In genomic region chr6:114144887-114145851, GRCh38 we compare ENCODE assay signal across 24 cellular contexts.
A peak's percentile ranks its signal among the peaks of the same experiment; 100 is the strongest.
DNase-seq lines count a peak whose midpoint lies in the region; ATAC-seq and TF ChIP-seq lines count a peak whose summit lies in the region.
"Had no signal": no experiment of that assay in that cellular context is flagged by ENCODE, and none has a peak within 500 bp of the region (broad histone marks: within the 10 kb centered on the region; RNA-seq: fewer than 3 reads in every experiment).

No MANE protein-coding gene starts in this region.

- no peaks in the 10 kb centered on the region for H3K36me3 ChIP-seq in HEK293 (ENCODE audit: control insufficient read depth in 2 of 2, insufficient read depth in 1 of 2, low read length in 2 of 2)
- H3K36me3 ChIP-seq: brain microvascular endothelial cell, MG63, right atrium auricular region, thyroid gland had no signal

- H3K9me3 ChIP-seq in HEK293 (ENCODE audit: control insufficient read depth, insufficient read depth, low read depth, low read length) = no peaks in the 10 kb centered on the region
- H3K9me3 ChIP-seq: MG63, thyroid gland had no signal

- CTCF ChIA-PET in HEK293 (lab: Yijun Ruan, JAX) = interaction anchor here (0.7 to 1.6 kb wide), 3 partner anchors 37 to 90 kb away, joined by 3 to 7 read pairs (median 4); no protein-coding TSS in a partner anchor
- CTCF ChIA-PET in WTC11 (lab: Charles Lee) = interaction anchor here (2.0 kb wide), 1 partner anchor 37 kb away, joined by 8 read pairs; no protein-coding TSS in a partner anchor

- DNase-seq in WTC11 (ENCODE audit: low spot score) (no peak), kidney glomerular epithelial cell (lab: John Stamatoyannopoulos, UW) (peak; percentile 37), skeletal muscle cell (ENCODE audit: low read depth) (peak; percentile 8), NCI-H446 (lab: John Stamatoyannopoulos, UW) (no peak), HK-2 (ENCODE audit: unreplicated experiment) (no peak)
- DNase-seq: activated CD4-positive, alpha-beta T cell treated with anti-CD3 and anti-CD28 coated beads for 1 hour; activated CD8-positive, alpha-beta memory T cell treated with anti-CD3 and anti-CD28 coated beads for 24 hours; activated T-cell treated with anti-CD3 and anti-CD28 coated beads, Interleukin-2, amount 50 U/mL, for 72 hours; AML-193; brain microvascular endothelial cell; DND-41; H7; hippocampal formation; IMR-90; MG63; NCI-H1694 treated with DMSO at 0.1 percent for 48 hours; NCI-H2227 treated with DMSO at 0.1 percent for 48 hours; stimulated activated naive B cell treated with anti-CD40 and anti-IgM and Interleukin-4, amounts not matched to agents 10 μg/mL and 1 μg/mL and 100 μg/mL, for 72 hours; thyroid gland had no signal

- no peak overlapping the region for H3K27ac ChIP-seq in HEK293 (ENCODE audit: extremely low read depth, low read depth, low read length)
- H3K27ac ChIP-seq: brain microvascular endothelial cell, right atrium auricular region, thyroid gland had no signal

- H3K4me1 Mint-ChIP-seq in WTC11 = peaks cover 14% of the 10 kb centered on the region
- H3K4me1 Mint-ChIP-seq: stimulated activated naive B cell treated with anti-CD40 and anti-IgM and Interleukin-4, amounts not matched to agents 10 μg/mL and 1 μg/mL and 100 μg/mL, for 72 hours had no signal

- H3K4me1 ChIP-seq in HEK293 (ENCODE audit: control insufficient read depth, insufficient read depth, low read length) = no peaks in the 10 kb centered on the region
- H3K4me1 ChIP-seq: right atrium auricular region, thyroid gland had no signal

- TF ChIP-seq CTCF in HEK293 (tag by site-specific recombination; IDR thresholded peaks at IDR 0.05) = no peak
- no peak for TF ChIP-seq CTCF in WTC11 (IDR thresholded peaks at IDR 0.05)

- no peak overlapping the region for H3K4me3 Mint-ChIP-seq in WTC11
- H3K4me3 Mint-ChIP-seq: activated T-cell treated with anti-CD3 and anti-CD28 coated beads, Interleukin-2, amount 50 U/mL, for 72 hours; stimulated activated naive B cell treated with anti-CD40 and anti-IgM and Interleukin-4, amounts not matched to agents 10 μg/mL and 1 μg/mL and 100 μg/mL, for 72 hours had no signal

- H3K4me3 ChIP-seq in HEK293 (ENCODE audit: low read depth, low read length) = no peak overlapping the region
- no peak overlapping the region for H3K4me3 ChIP-seq in skeletal muscle cell (ENCODE audit: low read depth, low read length)
- H3K4me3 ChIP-seq: MG63, right atrium auricular region, thyroid gland had no signal

- peaks cover 16% of the 10 kb centered on the region for H3K9me3 Mint-ChIP-seq in WTC11

- peak; percentile 79 for ATAC-seq in WTC11
- ATAC-seq in HG02981 (IDR thresholded peaks at IDR 0.05; ENCODE audit: unreplicated experiment) = no peak
- ATAC-seq: activated naive CD4-positive, alpha-beta T cell treated with anti-CD3 and anti-CD28 coated beads, Interleukin-2, amount 50 U/mL, for 72 hours; activated T-cell treated with anti-CD3 and anti-CD28 coated beads, Interleukin-2, amount 50 U/mL, for 72 hours; Panc1; stimulated activated naive B cell treated with anti-CD40 and anti-IgM and Interleukin-4, amounts not matched to agents 10 μg/mL and 1 μg/mL and 100 μg/mL, for 72 hours had no signal

- POLR2A ChIA-PET in HEK293 (lab: Yijun Ruan, JAX) (no interaction called here), WTC11 (lab: Charles Lee) (no interaction called here)

- H3K36me3 Mint-ChIP-seq in WTC11 = peaks cover 23% of the 10 kb centered on the region
- H3K36me3 Mint-ChIP-seq: stimulated activated naive B cell treated with anti-CD40 and anti-IgM and Interleukin-4, amounts not matched to agents 10 μg/mL and 1 μg/mL and 100 μg/mL, for 72 hours had no signal

- H3K27ac Mint-ChIP-seq in WTC11 = peak overlapping the region; percentile 2
- H3K27ac Mint-ChIP-seq: activated naive CD4-positive, alpha-beta T cell treated with anti-CD3 and anti-CD28 coated beads, Interleukin-2, amount 50 U/mL, for 72 hours; activated T-cell treated with anti-CD3 and anti-CD28 coated beads, Interleukin-2, amount 50 U/mL, for 72 hours; stimulated activated naive B cell treated with anti-CD40 and anti-IgM and Interleukin-4, amounts not matched to agents 10 μg/mL and 1 μg/mL and 100 μg/mL, for 72 hours had no signal

- H3K27me3 Mint-ChIP-seq in WTC11 (ENCODE audit: low read depth) = no peaks in the 10 kb centered on the region

TF ChIP-seq in HEK293, 187 proteins besides CTCF, POLR2A, EP300 and RAD21:
- TF ChIP-seq ZNF335 (tag by site-specific recombination; conservative IDR thresholded peaks at IDR 0.05) (peak; percentile 72), ZNF624 (tag by site-specific recombination; IDR thresholded peaks at IDR 0.05) (no peak), ZSCAN30 (tag by site-specific recombination; IDR thresholded peaks at IDR 0.05) (no peak), SCRT2 (tag by site-specific recombination; IDR thresholded peaks at IDR 0.05) (peak; percentile 33; the same call in 1 of the 2 replicates), ZNF214 (tag by site-specific recombination; IDR thresholded peaks at IDR 0.05; ENCODE audit: borderline replicate concordance) (no peak), ZNF548 (tag by site-specific recombination; IDR thresholded peaks at IDR 0.05) (no peak), GLIS1 (tag by site-specific recombination; IDR thresholded peaks at IDR 0.05) (no peak), ZNF133 (tag by site-specific recombination; IDR thresholded peaks at IDR 0.05) (no peak)

TF ChIP-seq in WTC11, 78 proteins besides CTCF, POLR2A, EP300 and RAD21:
- no peak for TF ChIP-seq ZNF396 (CRISPR knock-in tag; IDR thresholded peaks at IDR 0.05; ENCODE audit: borderline replicate concordance)
- TF ChIP-seq ZNF232 (CRISPR knock-in tag; IDR thresholded peaks at IDR 0.05) = no peak
- peak; percentile 66 for TF ChIP-seq GABPB1 (CRISPR knock-in tag; IDR thresholded peaks at IDR 0.05)
- no peak for TF ChIP-seq ZNF138 (CRISPR knock-in tag; conservative IDR thresholded peaks at IDR 0.05)
- no peak for TF ChIP-seq ZNF121 (CRISPR knock-in tag; IDR thresholded peaks at IDR 0.05)
- no peak for TF ChIP-seq FOXK1 (CRISPR knock-in tag; IDR thresholded peaks at IDR 0.05)
- no peak for TF ChIP-seq MAX (CRISPR knock-in tag; IDR thresholded peaks at IDR 0.05)
- TF ChIP-seq, protein P1, sequence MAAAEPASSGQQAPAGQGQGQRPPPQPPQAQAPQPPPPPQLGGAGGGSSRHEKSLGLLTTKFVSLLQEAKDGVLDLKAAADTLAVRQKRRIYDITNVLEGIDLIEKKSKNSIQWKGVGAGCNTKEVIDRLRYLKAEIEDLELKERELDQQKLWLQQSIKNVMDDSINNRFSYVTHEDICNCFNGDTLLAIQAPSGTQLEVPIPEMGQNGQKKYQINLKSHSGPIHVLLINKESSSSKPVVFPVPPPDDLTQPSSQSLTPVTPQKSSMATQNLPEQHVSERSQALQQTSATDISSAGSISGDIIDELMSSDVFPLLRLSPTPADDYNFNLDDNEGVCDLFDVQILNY (CRISPR knock-in tag; IDR thresholded peaks at IDR 0.05) = no peak

Comparison
In these comparisons a context has a peak if more than half of its experiments do, and no peak if none do; other contexts are left out.
1. DNase-seq: peak in kidney glomerular epithelial cell (single experiment) and skeletal muscle cell (single experiment); none in WTC11 (single experiment), NCI-H446 (0 of 2) and HK-2 (single experiment).